In genomic region chr4:37825943-37826281, GRCh38 we compare ENCODE assay signal across 8 cellular contexts. TPM values are rescaled to one million over a fixed set of nuclear protein-coding genes. Genes with fewer than 3 reads are reported as not detected.
DNase-seq lines count a peak whose midpoint lies in the region; ATAC-seq and TF ChIP-seq lines count a peak whose summit lies in the region.

No MANE protein-coding gene starts in this region.

- peaks cover 39% of the 10 kb centered on the region for H3K4me1 Mint-ChIP-seq in stimulated activated naive CD8-positive, alpha-beta T cell treated with anti-CD3 and anti-CD28 coated beads, Interleukin-15, Interleukin-2, amounts not matched to agents 100 ng/mL and 50 ng/mL, for 24 hours (ENCODE audit: low read depth)

- H3K9me3 ChIP-seq in HAP-1, result no peaks in the 10 kb centered on the region

- peaks cover 11% of the 10 kb centered on the region for H3K4me1 ChIP-seq in HAP-1

- H3K27me3 Mint-ChIP-seq in stimulated activated naive CD8-positive, alpha-beta T cell treated with anti-CD3 and anti-CD28 coated beads, Interleukin-15, Interleukin-2, amounts not matched to agents 100 ng/mL and 50 ng/mL, for 24 hours, result no peaks in the 10 kb centered on the region

- no peak for TF ChIP-seq CTCF in NB4 (IDR thresholded peaks at IDR 0.05; ENCODE audit: low read depth, low read length)

- TF ChIP-seq POLR2A in NB4 (IDR thresholded peaks at IDR 0.05; ENCODE audit: extremely low read depth, insufficient read length), result no peak

- in situ Hi-C loops in HAP-1 (cut with MboI; ENCODE audit: low sequenced_read_pairs), result no loop called here

- peak overlapping the region; percentile 97 for H3K4me3 Mint-ChIP-seq in stimulated activated naive CD8-positive, alpha-beta T cell treated with anti-CD3 and anti-CD28 coated beads, Interleukin-15, Interleukin-2, amounts not matched to agents 100 ng/mL and 50 ng/mL, for 24 hours

- no peak for ATAC-seq in GM18858 (IDR thresholded peaks at IDR 0.05; ENCODE audit: unreplicated experiment)

- H3K27ac ChIP-seq in angular gyrus (ENCODE audit: low read depth, low read length), result peak overlapping the region; percentile 7

- DNase-seq in GDM1 (lab: John Stamatoyannopoulos, UW) (peak; percentile 68), HAP-1 (ENCODE audit: low spot score in 2 of 2) (peak; percentile 17 to 43), NB4 (ENCODE audit: low read depth) (peak; percentile 89), iPS-NIHi7 (ENCODE audit: extremely low spot score) (peak; percentile 18), H4 (ENCODE audit: low spot score) (no peak)

- peaks cover 9% of the 10 kb centered on the region for H3K36me3 ChIP-seq in HAP-1 (replicated peaks)

- peaks cover 37% of the 10 kb centered on the region for H3K36me3 Mint-ChIP-seq in stimulated activated naive CD8-positive, alpha-beta T cell treated with anti-CD3 and anti-CD28 coated beads, Interleukin-15, Interleukin-2, amounts not matched to agents 100 ng/mL and 50 ng/mL, for 24 hours (ENCODE audit: low read depth)

- H3K9me3 Mint-ChIP-seq in stimulated activated naive CD8-positive, alpha-beta T cell treated with anti-CD3 and anti-CD28 coated beads, Interleukin-15, Interleukin-2, amounts not matched to agents 100 ng/mL and 50 ng/mL, for 24 hours, result no peaks in the 10 kb centered on the region

- H3K27ac Mint-ChIP-seq in stimulated activated naive CD8-positive, alpha-beta T cell treated with anti-CD3 and anti-CD28 coated beads, Interleukin-15, Interleukin-2, amounts not matched to agents 100 ng/mL and 50 ng/mL, for 24 hours, result peak overlapping the region; percentile 99

- no peaks in the 10 kb centered on the region for H3K27me3 ChIP-seq in HAP-1 (ENCODE audit: low read depth)

- H3K4me3 ChIP-seq in HAP-1, result peak overlapping the region; percentile 90
- H3K4me3 ChIP-seq in NB4 (ENCODE audit: low read depth, low read length), result peak overlapping the region; percentile 81

RNA-seq across cellular contexts. Expression of gene PGM2, which starts 0.6 kb away (rescaled TPM):
- 36.2 and 46.5 TPM in 2 replicates for total RNA-seq in H4 (2014; rRNA removed; shearing (Covaris generic))
